Comparison of ENCODE assay signal across 37 cellular contexts in the genomic region with DNA sequence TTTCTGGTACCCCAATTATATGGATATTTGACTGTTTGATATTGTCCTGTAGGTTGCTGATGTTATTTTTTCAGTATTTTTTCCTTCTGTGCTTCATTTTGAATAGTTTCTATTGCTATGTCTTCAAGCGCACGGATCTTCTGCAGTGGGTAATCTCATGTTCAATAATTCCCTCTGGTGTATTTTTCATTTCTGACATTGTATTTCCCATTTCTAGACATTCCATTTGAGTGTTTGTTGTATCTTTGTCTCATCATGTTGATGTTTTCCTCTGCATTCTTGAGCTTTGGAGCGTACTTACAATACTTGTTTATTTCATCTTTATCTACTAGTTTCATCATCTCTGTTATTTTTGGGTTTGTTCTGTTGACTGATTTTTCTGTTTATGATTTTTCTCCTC.
"Had no signal": no experiment of that assay in that cellular context is flagged by ENCODE, and none has a peak within 500 bp of the region (broad histone marks: within the 10 kb centered on the region; RNA-seq: fewer than 3 reads in every experiment).

No MANE protein-coding gene starts in this region.

- H3K36me3 Mint-ChIP-seq: activated naive CD4-positive, alpha-beta T cell treated with anti-CD3 and anti-CD28 coated beads, Interleukin-2, amount 10 ng/mL, durations not matched to agents 7 days and 5 days had no signal

- H3K4me3 Mint-ChIP-seq: activated B cell treated with CpG ODN at 0.5 μM for 24 hours; activated CD4-positive, alpha-beta memory T cell treated with anti-CD3 and anti-CD28 coated beads for 36 hours; activated naive CD4-positive, alpha-beta T cell treated with anti-CD3 and anti-CD28 coated beads, Interleukin-2, amount 10 ng/mL, durations not matched to agents 7 days and 5 days; activated naive CD8-positive, alpha-beta T cell; activated naive CD8-positive, alpha-beta T cell treated with anti-CD3 and anti-CD28 coated beads, Interleukin-2, amount 50 U/mL, for 24 hours; activated T-cell treated with anti-CD3 and anti-CD28 coated beads, Interleukin-2, amount 50 U/mL, for 4 hours; activated T-helper 1 cell treated with anti-CD3 and anti-CD28 coated beads, Interleukin-12 subunit alpha, Interleukin-12 subunit beta, Interleukin-2, Interleukin-4 antibody, amounts not matched to agents 30 ng/mL and 10 ng/mL and 1 ng/mL, durations not matched to agents 14 hours and 24 hours and 36 hours had no signal

- H3K27ac ChIP-seq: brain microvascular endothelial cell, Peyer's patch, RWPE1, VCaP had no signal

- H3K27me3 ChIP-seq: brain microvascular endothelial cell, MG63, Peyer's patch had no signal

- H3K36me3 ChIP-seq: brain microvascular endothelial cell, MG63, Peyer's patch had no signal

- H3K27ac Mint-ChIP-seq: activated B cell treated with CpG ODN at 0.5 μM for 24 hours; activated CD4-positive, alpha-beta memory T cell treated with anti-CD3 and anti-CD28 coated beads for 36 hours; activated naive CD4-positive, alpha-beta T cell treated with anti-CD3 and anti-CD28 coated beads, Interleukin-2, amount 10 ng/mL, durations not matched to agents 7 days and 5 days; activated naive CD8-positive, alpha-beta T cell; activated naive CD8-positive, alpha-beta T cell treated with anti-CD3 and anti-CD28 coated beads, Interleukin-2, amount 50 U/mL, for 24 hours; activated T-helper 1 cell treated with anti-CD3 and anti-CD28 coated beads, Interleukin-12 subunit alpha, Interleukin-12 subunit beta, Interleukin-2, Interleukin-4 antibody, amounts not matched to agents 30 ng/mL and 10 ng/mL and 1 ng/mL, durations not matched to agents 14 hours and 24 hours and 36 hours had no signal

- H3K4me1 Mint-ChIP-seq: activated naive CD4-positive, alpha-beta T cell treated with anti-CD3 and anti-CD28 coated beads, Interleukin-2, amount 10 ng/mL, durations not matched to agents 7 days and 5 days had no signal

- H3K27me3 Mint-ChIP-seq: activated naive CD8-positive, alpha-beta T cell treated with anti-CD3 and anti-CD28 coated beads, Interleukin-2, amount 50 U/mL, for 24 hours had no signal

- DNase-seq: activated B cell treated with CpG ODN at 0.5 μM for 24 hours; activated CD4-positive, alpha-beta memory T cell treated with anti-CD3 and anti-CD28 coated beads for 36 hours; activated CD4-positive, alpha-beta T cell treated with anti-CD3 and anti-CD28 coated beads for 4 hours; activated CD4-positive, alpha-beta T cell treated with anti-CD3 and anti-CD28 coated beads, Interleukin-2, amount 50 U/mL, for 1 hour; activated CD4-positive, CD25-positive, alpha-beta regulatory T cell treated with anti-CD3 and anti-CD28 coated beads, Interleukin-2, amount 50 U/mL, for 72 hours; activated CD8-positive, alpha-beta memory T cell treated with anti-CD3 and anti-CD28 coated beads, Interleukin-2, amount 50 U/mL, for 4 hours; activated gamma-delta T cell treated with Interleukin-2 at 50 U/mL for 16 hours; activated naive CD4-positive, alpha-beta T cell treated with anti-CD3 and anti-CD28 coated beads, Interleukin-2, amount 10 ng/mL, durations not matched to agents 7 days and 5 days; activated naive CD8-positive, alpha-beta T cell treated with anti-CD3 and anti-CD28 coated beads, Interleukin-2, amount 50 U/mL, for 24 hours; activated T-cell treated with anti-CD3 and anti-CD28 coated beads for 4 hours; activated T-cell treated with anti-CD3 and anti-CD28 coated beads, Interleukin-2, amount 50 U/mL, for 4 hours; amniotic stem cell; aorta; brain microvascular endothelial cell; Kasumi-1; KG1; MG63; NCI-H1048; NCI-H1105 treated with DMSO at 0.1 percent for 48 hours; NCI-H1436 treated with DMSO at 0.1 percent for 48 hours; NCI-H1694 treated with DMSO at 0.1 percent for 48 hours; NCI-H2029; NCI-H510A; NCI-H526; NCI-H748 treated with DMSO at 0.1 percent for 48 hours; NK-92 treated with Interleukin-12 subunit alpha and Interleukin-12 subunit beta, amount 100 ng/mL, for 24 hours; PC-3; Peyer's patch; SW 1271; T-helper 1 cell; T-helper 2 cell; T-helper 9 cell had no signal

- H3K9me3 ChIP-seq: MG63, Peyer's patch had no signal

- ATAC-seq: activated naive CD8-positive, alpha-beta T cell treated with anti-CD3 and anti-CD28 coated beads, Interleukin-2, amount 50 U/mL, for 24 hours; activated T-cell treated with anti-CD3 and anti-CD28 coated beads, Interleukin-2, amount 50 U/mL, for 4 hours; PC-3; Right ventricle myocardium inferior had no signal

- H3K4me3 ChIP-seq: MG63, Peyer's patch had no signal
